15 cellular contexts compared by ENCODE assay signal in genomic region chr3:125147491-125147820, GRCh38.
A peak's percentile ranks its signal among the peaks of the same experiment; 100 is the strongest.
DNase-seq lines count a peak whose midpoint lies in the region; ATAC-seq and TF ChIP-seq lines count a peak whose summit lies in the region.
"Had no signal": no experiment of that assay in that cellular context is flagged by ENCODE, and none has a peak within 500 bp of the region (broad histone marks: within the 10 kb centered on the region; RNA-seq: fewer than 3 reads in every experiment).

No MANE protein-coding gene starts in this region.

- H3K4me3 Mint-ChIP-seq in CD4-positive, alpha-beta T cell: no peak overlapping the region

- in situ Hi-C loops in Panc1 (cut with HindIII; ENCODE audit: low pct_unique_long_range_greater_than_20kb, low sequenced_read_pairs): no loop called here

- H3K27ac Mint-ChIP-seq in CD4-positive, alpha-beta T cell: no peak overlapping the region

- BruUV-seq in Panc1 (replicated peaks; lab: Mats Ljungman, UMichigan): no TSS peak

- TF ChIP-seq CTCF in Panc1 (IDR thresholded peaks at IDR 0.05): no peak
- no peak for TF ChIP-seq CTCF in left lung (IDR thresholded peaks at IDR 0.05)
- no peak for TF ChIP-seq CTCF in thyroid gland (IDR thresholded peaks at IDR 0.05)
- TF ChIP-seq CTCF in CD4-positive, alpha-beta T cell (IDR thresholded peaks at IDR 0.05): no peak

- H3K27me3 Mint-ChIP-seq in CD4-positive, alpha-beta T cell: no peaks in the 10 kb centered on the region

- peak; percentile 8 for ATAC-seq in GM19452 (IDR thresholded peaks at IDR 0.05; ENCODE audit: unreplicated experiment)
- no peak for ATAC-seq in Panc1
- no peak for ATAC-seq in left lung
- ATAC-seq in HG02759 (IDR thresholded peaks at IDR 0.05; ENCODE audit: unreplicated experiment): no peak
- ATAC-seq in CD4-positive, alpha-beta T cell (ENCODE audit: poor library complexity): no peak
- ATAC-seq: foreskin keratinocyte, SK-N-SH treated with all-trans-retinoic acid at 6 μM for 48 hours had no signal

- H3K4me1 ChIP-seq in Panc1 (ENCODE audit: control insufficient read depth, insufficient read depth, low read length) (peaks cover 15% of the 10 kb centered on the region), left lung (peaks cover 30 to 87% of the 10 kb centered on the region in 2 donors), thyroid gland (peaks cover 82 to 86% of the 10 kb centered on the region in 2 donors)
- H3K4me1 ChIP-seq: foreskin keratinocyte had no signal

- DNase-seq in Panc1 (ENCODE audit: low read depth, low spot score) (no peak), left lung (no peak), thyroid gland (no peak)
- no peak for DNase-seq in activated CD4-positive, alpha-beta T cell treated with anti-CD3 and anti-CD28 coated beads, Interleukin-2, amount 50 U/mL, for 4 hours
- DNase-seq in CD4-positive, alpha-beta T cell: no peak
- DNase-seq: brain microvascular endothelial cell; effector memory CD4-positive, alpha-beta T cell; foreskin keratinocyte; NCI-H1092; NCI-H2171 treated with DMSO at 0.1 percent for 48 hours had no signal

- H3K27me3 ChIP-seq in Panc1 (ENCODE audit: control insufficient read depth, insufficient read depth, low read length) (no peaks in the 10 kb centered on the region), left lung (no peaks in the 10 kb centered on the region), thyroid gland (no peaks in the 10 kb centered on the region)
- no peaks in the 10 kb centered on the region for H3K27me3 ChIP-seq in CD4-positive, alpha-beta T cell (ENCODE audit: control insufficient read depth, insufficient read depth, low read length)
- H3K27me3 ChIP-seq: brain microvascular endothelial cell, foreskin keratinocyte had no signal

- WGBS in thyroid gland, 2 donors: 66 to 78% methylated on average over 6 of the region's 6 CpGs

- H3K9me3 ChIP-seq in Panc1 (ENCODE audit: control insufficient read depth, insufficient read depth, low read depth, low read length) (no peaks in the 10 kb centered on the region), left lung (no peaks in the 10 kb centered on the region), thyroid gland (no peaks in the 10 kb centered on the region)
- no peaks in the 10 kb centered on the region for H3K9me3 ChIP-seq in CD4-positive, alpha-beta T cell (ENCODE audit: control insufficient read depth, low read length)
- H3K9me3 ChIP-seq: thoracic aorta had no signal

- intact Hi-C loops in Panc1 (cut with micrococcal nuclease; ENCODE audit: unreplicated experiment) (no loop called here), left lung (cut with DNase I) (no loop called here), thyroid gland (cut with DNase I) (loop anchor here (5.0 kb wide), 1 partner anchor 85 kb away; no protein-coding TSS in a partner anchor)
- intact Hi-C loops in CD4-positive, alpha-beta T cell (cut with DNase I, micrococcal nuclease): no loop called here

- CTCF ChIA-PET in Panc1 (lab: Charles Lee): no interaction called here
- CTCF ChIA-PET in CD4-positive, alpha-beta T cell (lab: Charles Lee): no interaction called here

- no peaks in the 10 kb centered on the region for H3K9me3 Mint-ChIP-seq in CD4-positive, alpha-beta T cell

- H3K27ac ChIP-seq in Panc1 (ENCODE audit: low read length) (0 out of 2 replicates have a peak overlapping the region, but pooled peaks have one; percentile 4), left lung (peak overlapping the region; percentile 64 to 65), thyroid gland (peak overlapping the region; percentile 6 to 74 (median 37))
- H3K27ac ChIP-seq in CD4-positive, alpha-beta T cell (ENCODE audit: low read depth, low read length): no peak overlapping the region
- H3K27ac ChIP-seq: brain microvascular endothelial cell, foreskin keratinocyte, parathyroid adenoma had no signal

- H3K36me3 ChIP-seq in Panc1 (ENCODE audit: control insufficient read depth, insufficient read depth, low read length) (no peaks in the 10 kb centered on the region), left lung (no peaks in the 10 kb centered on the region), thyroid gland (no peaks in the 10 kb centered on the region)
- H3K36me3 ChIP-seq: brain microvascular endothelial cell, thoracic aorta had no signal

- POLR2A ChIA-PET in Panc1 (lab: Charles Lee): no interaction called here
- POLR2A ChIA-PET in CD4-positive, alpha-beta T cell (lab: Charles Lee): no interaction called here

- H3K4me3 ChIP-seq in Panc1 (ENCODE audit: low read depth in 2 of 2, low read length in 2 of 2) (no peak overlapping the region), left lung (no peak overlapping the region), thyroid gland (replicated peaks in 1 of 3) (no peak overlapping the region)
- H3K4me3 ChIP-seq: thoracic aorta had no signal

- no peak for TF ChIP-seq POLR2A in thyroid gland (IDR thresholded peaks at IDR 0.05)

- H3K4me1 Mint-ChIP-seq in CD4-positive, alpha-beta T cell (ENCODE audit: low read depth): peaks cover 6% of the 10 kb centered on the region

- no peaks in the 10 kb centered on the region for H3K36me3 Mint-ChIP-seq in CD4-positive, alpha-beta T cell (ENCODE audit: low read depth)
